In genomic region chr13:98495627-98496238, GRCh38 we compare ENCODE assay signal across 10 cellular contexts.
DNase-seq lines count a peak whose midpoint lies in the region; ATAC-seq and TF ChIP-seq lines count a peak whose summit lies in the region.
"Had no signal": no experiment of that assay in that cellular context is flagged by ENCODE, and none has a peak within 500 bp of the region (broad histone marks: within the 10 kb centered on the region; RNA-seq: fewer than 3 reads in every experiment).

No MANE protein-coding gene starts in this region.

- no peaks in the 10 kb centered on the region for H3K23me2 ChIP-seq in H9 (ENCODE audit: insufficient read length, low read depth, low read length, poor library complexity, severe bottlenecking)

- peak overlapping the region in 2 of 3 experiments; percentile 80 to 86; a peak in 4 of 7 replicates for H3K27ac Mint-ChIP-seq in H9
- H3K27ac Mint-ChIP-seq in activated naive CD8-positive, alpha-beta T cell treated with anti-CD3 and anti-CD28 coated beads, Interleukin-2, amount 50 U/mL, for 24 hours, result no peak overlapping the region

- no peaks in the 10 kb centered on the region for H3K36me3 ChIP-seq in breast epithelium
- H3K36me3 ChIP-seq in smooth muscle cell (ENCODE audit: low read depth), result no peaks in the 10 kb centered on the region

- ATAC-seq in left colon, result peak; percentile 15
- ATAC-seq in activated naive CD8-positive, alpha-beta T cell treated with anti-CD3 and anti-CD28 coated beads, Interleukin-2, amount 50 U/mL, for 24 hours, result no peak
- no peak for ATAC-seq in HG02973 (IDR thresholded peaks at IDR 0.05; ENCODE audit: unreplicated experiment)

- no peak overlapping the region for H4K8ac ChIP-seq in H9 (replicated peaks; ENCODE audit: insufficient read length, low read depth, low read length)

- peaks cover 15% of the 10 kb centered on the region for H3F3A ChIP-seq in smooth muscle cell (ENCODE audit: low read depth)

- no peaks in the 10 kb centered on the region for H3K27me3 Mint-ChIP-seq in H9 (ENCODE audit: low read depth)
- no peaks in the 10 kb centered on the region for H3K27me3 Mint-ChIP-seq in activated naive CD8-positive, alpha-beta T cell treated with anti-CD3 and anti-CD28 coated beads, Interleukin-2, amount 50 U/mL, for 24 hours
- H3K27me3 Mint-ChIP-seq: IgD-negative memory B cell had no signal

- H4K91ac ChIP-seq in H9 (ENCODE audit: insufficient read length, low read depth, low read length), result no peak overlapping the region

- H2BK120ac ChIP-seq in H9 (ENCODE audit: low read depth, low read length, poor library complexity, severe bottlenecking), result no peak overlapping the region

- no peak for TF ChIP-seq POLR2A in breast epithelium (IDR thresholded peaks at IDR 0.05)

- H3T11ph ChIP-seq in H9 (ENCODE audit: low read length), result no peak overlapping the region

- no peak overlapping the region for H2BK15ac ChIP-seq in H9 (ENCODE audit: low read depth, low read length)

- no peak for TF ChIP-seq CTCF in H9 (conservative IDR thresholded peaks at IDR 0.05)
- TF ChIP-seq CTCF in breast epithelium (IDR thresholded peaks at IDR 0.05), result no peak
- TF ChIP-seq CTCF in smooth muscle cell (IDR thresholded peaks at IDR 0.05; ENCODE audit: borderline replicate concordance, insufficient read depth, poor library complexity, severe bottlenecking), result no peak

- H3K27me3 ChIP-seq in H9 (ENCODE audit: insufficient read depth, low read length) (no peaks in the 10 kb centered on the region), breast epithelium (no peaks in the 10 kb centered on the region), smooth muscle cell (ENCODE audit: low read depth) (no peaks in the 10 kb centered on the region)

- no peaks in the 10 kb centered on the region for H4K20me1 ChIP-seq in H9 (ENCODE audit: control insufficient read depth, insufficient read depth, insufficient read length)
- H4K20me1 ChIP-seq in smooth muscle cell (ENCODE audit: low read depth), result peaks cover 85% of the 10 kb centered on the region

- no peak overlapping the region for H2BK20ac ChIP-seq in H9 (ENCODE audit: low read depth, low read length, poor library complexity, severe bottlenecking)

- H2BK12ac ChIP-seq in H9 (ENCODE audit: insufficient read length, low read depth, low read length), result no peak overlapping the region

- H3K4ac ChIP-seq in H9 (ENCODE audit: low read depth, low read length), result no peak overlapping the region

- H3K4me3 ChIP-seq in breast epithelium (peak overlapping the region in 2 of 3 donors; percentile 15 to 50), smooth muscle cell (peak overlapping the region; percentile 2)

- intact Hi-C loops in breast epithelium (cut with DNase I; ENCODE audit: low total_unique reads), result loop anchor here (5.0 kb wide), 1 partner anchor 412 kb away; no protein-coding TSS in a partner anchor
- intact Hi-C loops in left colon (cut with DNase I, micrococcal nuclease), result no loop called here

- H3K4me1 ChIP-seq in H9 (ENCODE audit: insufficient read depth, low read length) (peaks cover 13% of the 10 kb centered on the region; the same call in 1 of the 2 replicates), breast epithelium (peaks cover 6 to 23% of the 10 kb centered on the region in 2 donors), smooth muscle cell (ENCODE audit: low read depth) (peaks cover 42% of the 10 kb centered on the region)

- H2AFZ ChIP-seq in H9 (ENCODE audit: low read length), result no peak overlapping the region
- no peak overlapping the region for H2AFZ ChIP-seq in smooth muscle cell (ENCODE audit: low read depth)

- H3K36me3 Mint-ChIP-seq in H9 (ENCODE audit: insufficient read depth in 1 of 3, low read depth in 3 of 3), result peaks cover 8 to 18% (median 15%) of the 10 kb centered on the region in 3 experiments; a peak in 6 of 7 replicates
- H3K36me3 Mint-ChIP-seq in activated naive CD8-positive, alpha-beta T cell treated with anti-CD3 and anti-CD28 coated beads, Interleukin-2, amount 50 U/mL, for 24 hours (ENCODE audit: low read depth), result peaks cover 19% of the 10 kb centered on the region

- H3K4me1 Mint-ChIP-seq in H9, result peaks cover 56 to 71% of the 10 kb centered on the region in 2 experiments
- H3K4me1 Mint-ChIP-seq in activated naive CD8-positive, alpha-beta T cell treated with anti-CD3 and anti-CD28 coated beads, Interleukin-2, amount 50 U/mL, for 24 hours, result peaks cover 45% of the 10 kb centered on the region

- no peak overlapping the region for H3K4me3 Mint-ChIP-seq in H9
- no peak overlapping the region for H3K4me3 Mint-ChIP-seq in activated naive CD8-positive, alpha-beta T cell treated with anti-CD3 and anti-CD28 coated beads, Interleukin-2, amount 50 U/mL, for 24 hours
- H3K4me3 Mint-ChIP-seq: IgD-negative memory B cell had no signal

- H3K79me1 ChIP-seq in H9 (ENCODE audit: insufficient read depth, low read depth, low read length, poor library complexity, severe bottlenecking), result peaks cover 7% of the 10 kb centered on the region

- H3K9ac ChIP-seq in H9 (ENCODE audit: extremely low read depth, insufficient read length, low read length) (no peak overlapping the region), smooth muscle cell (ENCODE audit: low read depth) (peak overlapping the region; percentile 72)

- no peak overlapping the region for H3K23ac ChIP-seq in H9 (ENCODE audit: insufficient read length, low read depth, low read length)

- H2AK5ac ChIP-seq in H9 (ENCODE audit: insufficient read length, low read length), result no peak overlapping the region

- no peak overlapping the region for H4K5ac ChIP-seq in H9 (ENCODE audit: insufficient read length, low read depth, low read length)

- no CpG with 5 or more reads among the region's 11 CpGs for WGBS in H9 (ENCODE audit: extremely low coverage, insufficient read length, low lambda C conversion rate)
- 42% methylated on average over 11 of the region's 11 CpGs for WGBS in smooth muscle cell (ENCODE audit: low lambda C conversion rate)

- H3K4me2 ChIP-seq in H9 (ENCODE audit: insufficient read depth, insufficient read length, low read length) (no peak overlapping the region), smooth muscle cell (peak overlapping the region; percentile 79)

- no peak overlapping the region for H3K27ac ChIP-seq in H9 (ENCODE audit: insufficient read length, low read depth, low read length)
- peak overlapping the region; percentile 43 to 88 for H3K27ac ChIP-seq in breast epithelium
- H3K27ac ChIP-seq in smooth muscle cell (ENCODE audit: low read depth), result peak overlapping the region; percentile 97

- H3K79me2 ChIP-seq in H9 (ENCODE audit: insufficient read depth, low read length), result peaks cover 20% of the 10 kb centered on the region; the same call in 1 of the 2 replicates
- H3K79me2 ChIP-seq in smooth muscle cell (ENCODE audit: low read depth), result peaks cover 93% of the 10 kb centered on the region

- no peak overlapping the region for H3K18ac ChIP-seq in H9 (ENCODE audit: insufficient read length, low read depth, low read length)

- H3K14ac ChIP-seq in H9 (ENCODE audit: insufficient read depth, low read length), result no peak overlapping the region

- DNase-seq in H9, result no peak
- no peak for DNase-seq in breast epithelium (ENCODE audit: low spot score in 2 of 2)
- DNase-seq in left colon, result no peak
- DNase-seq in smooth muscle cell (lab: John Stamatoyannopoulos, UW; ENCODE audit: unreplicated experiment), result no peak
- DNase-seq in activated naive CD8-positive, alpha-beta T cell treated with anti-CD3 and anti-CD28 coated beads, Interleukin-2, amount 50 U/mL, for 24 hours, result no peak
- no peak for DNase-seq in NCI-H82 treated with DMSO at 0.1 percent for 48 hours (lab: John Stamatoyannopoulos, UW; ENCODE audit: unreplicated experiment)
- DNase-seq in NCI-H187 treated with DMSO at 0.1 percent for 48 hours (lab: John Stamatoyannopoulos, UW), result no peak
- DNase-seq: stimulated activated CD4-positive, alpha-beta T cell treated with anti-CD3 and anti-CD28 coated beads, Interleukin-15, amount 100 ng/mL, for 24 hours had no signal

- no peaks in the 10 kb centered on the region for H3K9me3 Mint-ChIP-seq in H9
- no peaks in the 10 kb centered on the region for H3K9me3 Mint-ChIP-seq in activated naive CD8-positive, alpha-beta T cell treated with anti-CD3 and anti-CD28 coated beads, Interleukin-2, amount 50 U/mL, for 24 hours
- H3K9me3 Mint-ChIP-seq: IgD-negative memory B cell had no signal

- H2BK5ac ChIP-seq in H9 (ENCODE audit: insufficient read length, low read length), result no peak overlapping the region

- H3K9me3 ChIP-seq in H9 (ENCODE audit: control insufficient read depth, low read depth, low read length) (no peaks in the 10 kb centered on the region), breast epithelium (no peaks in the 10 kb centered on the region), smooth muscle cell (replicated peaks; ENCODE audit: low read depth) (no peaks in the 10 kb centered on the region)

- no peak overlapping the region for H3K56ac ChIP-seq in H9 (ENCODE audit: insufficient read length, low read depth, low read length)
